ENCODE assay signal across 8 cellular contexts in the genomic region with DNA sequence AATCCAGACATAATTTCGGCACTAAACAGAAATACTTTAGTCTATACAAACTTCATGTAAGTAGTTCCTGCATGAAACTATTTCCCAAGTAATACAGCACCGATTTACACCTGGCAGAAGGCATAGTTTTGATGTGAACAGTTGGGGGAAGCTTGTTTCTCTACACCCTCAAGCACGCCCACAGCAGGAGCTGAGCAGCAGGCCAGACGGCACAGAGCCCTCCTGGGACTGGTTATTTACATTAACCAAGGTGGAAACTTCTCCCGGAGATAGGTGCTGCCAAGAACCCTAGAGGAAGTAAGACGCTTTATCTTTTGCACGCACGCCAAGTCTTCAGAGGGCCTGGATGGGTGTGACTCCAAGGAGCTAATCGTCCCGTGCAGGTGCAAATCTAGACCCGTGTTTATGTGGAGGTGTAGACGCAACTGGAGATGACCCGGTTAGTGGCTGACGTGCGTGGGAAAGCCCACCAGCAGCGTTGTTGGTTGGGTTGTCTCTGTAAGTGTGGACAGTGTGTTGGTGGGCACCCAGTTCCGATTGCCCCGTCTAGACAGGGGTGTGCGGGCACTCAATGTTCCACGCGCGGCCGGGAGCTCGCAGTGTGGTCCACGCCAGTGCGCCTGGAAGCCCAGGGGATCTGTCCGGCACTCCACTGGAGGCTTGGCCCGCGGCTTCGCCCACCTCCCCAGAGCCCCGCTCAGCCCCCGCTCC. TPM values are rescaled to one million over a fixed set of nuclear protein-coding genes. Genes with fewer than 3 reads are reported as not detected.
DNase-seq lines count a peak whose midpoint lies in the region; ATAC-seq, FAIRE-seq and TF ChIP-seq lines count a peak whose summit lies in the region.

No MANE protein-coding gene starts in this region.

- H3K36me3 ChIP-seq in tibial nerve: no peaks in the 10 kb centered on the region

- DNase-seq in COLO668 (lab: John Stamatoyannopoulos, UW; ENCODE audit: unreplicated experiment) (peak; percentile 57), HTR-8/SVneo (ENCODE audit: insufficient read length, low spot score) (peak; percentile 27), RKO (ENCODE audit: low spot score) (peak; percentile 39), germinal center (ENCODE audit: low spot score) (peak; percentile 82), occipital lobe (lab: John Stamatoyannopoulos, UW) (peak; percentile 19), tibial nerve (ENCODE audit: low spot score in 2 of 2) (peak; percentile 22 to 44)
- DNase-seq in activated effector memory CD4-positive, alpha-beta T cell treated with anti-CD3 and anti-CD28 coated beads, Interleukin-2, amount 50 U/mL, for 16 hours: peak; percentile 87

- TF ChIP-seq CTCF in tibial nerve (IDR thresholded peaks at IDR 0.05): peak in 1 of 5 experiments; percentile 12

- TF ChIP-seq POLR2A in tibial nerve (IDR thresholded peaks at IDR 0.05): no peak

- peak; percentile 63 for ATAC-seq in GM21367 (IDR thresholded peaks at IDR 0.05; ENCODE audit: unreplicated experiment)

- peak overlapping the region; percentile 85 to 99 (median 96) for H3K4me3 ChIP-seq in tibial nerve

- no peaks in the 10 kb centered on the region for H3K9me3 ChIP-seq in tibial nerve

- peaks cover 0 to 65% (median 29%) of the 10 kb centered on the region in 4 donors for H3K4me1 ChIP-seq in tibial nerve

- TF ChIP-seq EP300 in tibial nerve (IDR thresholded peaks at IDR 0.05): peak in 1 of 2 donors; percentile 21

- 2 to 3% methylated on average over 23 to 29 of the region's 32 CpGs for WGBS in tibial nerve, 2 donors

- FAIRE-seq in HTR-8/SVneo (lab: Jason Lieb, UNC): no peak

- H3K27ac ChIP-seq in tibial nerve: peak overlapping the region; percentile 90 to 99 (median 96)

- no peaks in the 10 kb centered on the region for H3K27me3 ChIP-seq in tibial nerve

RNA-seq across cellular contexts. Expression of gene TCP11L2, which starts 0.8 kb away (rescaled TPM):
- total RNA-seq in occipital lobe: 39.8 TPM
- 10 to 100 TPM; 21.6 to 34.9 (median 29.8) TPM for total RNA-seq in tibial nerve

RNA-seq across cellular contexts. Expression of gene CKAP4, which starts 53.9 kb away (rescaled TPM):
- total RNA-seq in occipital lobe (20.3 TPM), tibial nerve (10 to 100 TPM; 29.9 to 49.5 (median 38.7) TPM)

RNA-seq across cellular contexts. Expression of gene POLR3B, which starts 55.8 kb away (rescaled TPM):
- 12.6 TPM for total RNA-seq in occipital lobe
- total RNA-seq in tibial nerve: 10 to 100 TPM in 1 of 4 donors, 1 to 10 TPM in 3; 6.3 to 21.0 (median 7.7) TPM

Comparison
In these comparisons a context has a peak if more than half of its experiments do, and no peak if none do; other contexts are left out.
1. Peak in every context shown above with its lines: DNase-seq, ATAC-seq, H3K4me3 ChIP-seq and H3K27ac ChIP-seq.
2. DNase-seq: peak in every context shown above with its lines; median percentile 87 in activated effector memory CD4-positive, alpha-beta T cell treated with anti-CD3 and anti-CD28 coated beads, Interleukin-2, amount 50 U/mL, for 16 hours; 82 in germinal center; 57 in COLO668; 39 in RKO; 33 in tibial nerve; 27 in HTR-8/SVneo; 19 in occipital lobe.